9 cellular contexts compared by ENCODE assay signal in genomic region chr9:93223241-93224180, GRCh38.
A peak's percentile ranks its signal among the peaks of the same experiment; 100 is the strongest.
DNase-seq lines count a peak whose midpoint lies in the region; ATAC-seq and TF ChIP-seq lines count a peak whose summit lies in the region.
"Had no signal": no experiment of that assay in that cellular context is flagged by ENCODE, and none has a peak within 500 bp of the region (broad histone marks: within the 10 kb centered on the region; RNA-seq: fewer than 3 reads in every experiment).

No MANE protein-coding gene starts in this region.

- DNase-seq in COLO668 (lab: John Stamatoyannopoulos, UW; ENCODE audit: unreplicated experiment) = peak; percentile 23
- peak; percentile 26 for DNase-seq in NCI-H1694 treated with DMSO at 0.1 percent for 48 hours (lab: John Stamatoyannopoulos, UW)
- peak; percentile 50 for DNase-seq in epidermal melanocyte (ENCODE audit: insufficient read length, low spot score)
- no peak for DNase-seq in T-helper 9 cell
- DNase-seq in effector memory CD4-positive, alpha-beta T cell = no peak
- DNase-seq in stimulated activated CD4-positive, alpha-beta T cell treated with anti-CD3 and anti-CD28 coated beads, Interleukin-15, amount 100 ng/mL, for 24 hours = no peak
- DNase-seq: erythroblast had no signal

- H3K4me3 ChIP-seq in effector memory CD4-positive, alpha-beta T cell (ENCODE audit: insufficient read depth, low read depth, low read length, poor library complexity, severe bottlenecking) = no peak overlapping the region

- H3K4me1 Mint-ChIP-seq in nephron = peaks cover 31% of the 10 kb centered on the region

- no peaks in the 10 kb centered on the region for H3K27me3 Mint-ChIP-seq in nephron (ENCODE audit: low read depth)

- H3K27me3 ChIP-seq in effector memory CD4-positive, alpha-beta T cell (replicated peaks; ENCODE audit: control insufficient read depth, insufficient read depth, low read length, poor library complexity, severe bottlenecking) = no peaks in the 10 kb centered on the region

- no peak overlapping the region for H3K27ac ChIP-seq in effector memory CD4-positive, alpha-beta T cell (ENCODE audit: insufficient read depth, low read length, poor library complexity, severe bottlenecking)

- H3K4me1 ChIP-seq in effector memory CD4-positive, alpha-beta T cell (ENCODE audit: control insufficient read depth, insufficient read depth, low read length, poor library complexity, severe bottlenecking) = no peaks in the 10 kb centered on the region

- no peak overlapping the region for H3K4me3 Mint-ChIP-seq in nephron

- H3K36me3 Mint-ChIP-seq in nephron (ENCODE audit: low read depth) = no peaks in the 10 kb centered on the region

- ATAC-seq in HG02870 (IDR thresholded peaks at IDR 0.05; ENCODE audit: unreplicated experiment) = no peak

- peak overlapping the region; percentile 52 to 85 (median 83) for H3K27ac Mint-ChIP-seq in nephron

- H3K36me3 ChIP-seq in effector memory CD4-positive, alpha-beta T cell (ENCODE audit: control insufficient read depth, insufficient read depth, low read length) = no peaks in the 10 kb centered on the region

- H3K9me3 Mint-ChIP-seq in nephron = no peaks in the 10 kb centered on the region

- TF ChIP-seq CTCF in nephron (IDR thresholded peaks at IDR 0.05; ENCODE audit: unreplicated experiment in 3 of 3) = no peak

- no peaks in the 10 kb centered on the region for H3K9me3 ChIP-seq in effector memory CD4-positive, alpha-beta T cell (ENCODE audit: control insufficient read depth, low read length)

Comparison
In these comparisons a context has a peak if more than half of its experiments do, and no peak if none do; other contexts are left out.
1. DNase-seq: peak in COLO668 (single experiment), NCI-H1694 treated with DMSO at 0.1 percent for 48 hours (single experiment) and epidermal melanocyte (single experiment); none in T-helper 9 cell (single experiment), effector memory CD4-positive, alpha-beta T cell (0 of 3) and stimulated activated CD4-positive, alpha-beta T cell treated with anti-CD3 and anti-CD28 coated beads, Interleukin-15, amount 100 ng/mL, for 24 hours (single experiment).